In genomic region chr6:29953706-29954105, GRCh38 we compare ENCODE assay signal across 28 cellular contexts. TPM values are rescaled to one million over a fixed set of nuclear protein-coding genes. Genes with fewer than 3 reads are reported as not detected.
DNase-seq lines count a peak whose midpoint lies in the region; ATAC-seq and TF ChIP-seq lines count a peak whose summit lies in the region.
"Had no signal": no experiment of that assay in that cellular context is flagged by ENCODE, and none has a peak within 500 bp of the region (broad histone marks: within the 10 kb centered on the region; RNA-seq: fewer than 3 reads in every experiment).

No MANE protein-coding gene starts in this region.

- no peak for TF ChIP-seq CTCF in AG04450 (IDR thresholded peaks at IDR 0.05; ENCODE audit: low read depth, low read length)
- TF ChIP-seq CTCF in chondrocyte (IDR thresholded peaks at IDR 0.05): no peak
- no peak for TF ChIP-seq CTCF in osteoblast (IDR thresholded peaks at IDR 0.05; ENCODE audit: extremely low read depth, low read depth, low read length)

- peak overlapping the region; percentile 21 for H3K27ac ChIP-seq in AG04450 (ENCODE audit: low read depth, low read length)
- peak overlapping the region; percentile 45 for H3K27ac ChIP-seq in osteoblast (ENCODE audit: low read depth, low read length)
- H3K27ac ChIP-seq: ovary, testis had no signal

- H3K27me3 ChIP-seq in AG04450 (ENCODE audit: control insufficient read depth, insufficient read depth, low read length): no peaks in the 10 kb centered on the region
- H3K27me3 ChIP-seq in osteoblast (ENCODE audit: insufficient read depth, low read length): no peaks in the 10 kb centered on the region
- H3K27me3 ChIP-seq: ovary, testis had no signal

- H3K36me3 ChIP-seq in osteoblast (ENCODE audit: insufficient read depth, low read length): no peaks in the 10 kb centered on the region
- H3K36me3 ChIP-seq: HAP-1, ovary had no signal

- H3K27ac Mint-ChIP-seq in chondrocyte (ENCODE audit: unreplicated experiment): peak overlapping the region; percentile 37
- H3K27ac Mint-ChIP-seq: activated CD4-positive, alpha-beta T cell treated with anti-CD3 and anti-CD28 coated beads for 36 hours; activated naive CD8-positive, alpha-beta T cell; B cell; nephron progenitor cell; T-helper 17 cell had no signal

- peaks cover 4% of the 10 kb centered on the region; the same call in 1 of the 2 replicates for H3K9me3 ChIP-seq in AG04450 (ENCODE audit: control insufficient read depth, insufficient read depth, low read length)
- no peaks in the 10 kb centered on the region for H3K9me3 ChIP-seq in osteoblast (ENCODE audit: low read depth, low read length)
- H3K9me3 ChIP-seq: HAP-1, ovary, testis had no signal

- H2AFZ ChIP-seq in osteoblast (ENCODE audit: low read length): no peak overlapping the region

- CTCF ChIA-PET in AG04450 (lab: Charles Lee): no interaction called here

- no peaks in the 10 kb centered on the region for H3K27me3 Mint-ChIP-seq in chondrocyte (ENCODE audit: low read depth)
- H3K27me3 Mint-ChIP-seq: activated CD4-positive, alpha-beta T cell treated with anti-CD3 and anti-CD28 coated beads for 36 hours; activated naive CD8-positive, alpha-beta T cell; B cell; CD4-positive, alpha-beta memory T cell; T-helper 17 cell had no signal

- no peaks in the 10 kb centered on the region for H3K4me1 ChIP-seq in osteoblast (ENCODE audit: insufficient read depth, low read length)
- H3K4me1 ChIP-seq: HAP-1, testis had no signal

- H3K36me3 Mint-ChIP-seq in chondrocyte (ENCODE audit: low read depth): no peaks in the 10 kb centered on the region

- H3K4me2 ChIP-seq in osteoblast (ENCODE audit: insufficient read depth, low read length): no peak overlapping the region

- ATAC-seq in HG02588 (IDR thresholded peaks at IDR 0.05; ENCODE audit: unreplicated experiment): no peak
- ATAC-seq: activated CD4-positive, alpha-beta T cell treated with anti-CD3 and anti-CD28 coated beads for 36 hours; HepG2; stimulated activated naive CD8-positive, alpha-beta T cell treated with anti-CD3 and anti-CD28 coated beads, Interleukin-15, Interleukin-2, amounts not matched to agents 100 U/mL and 50 U/mL, for 24 hours; T-helper 17 cell had no signal

- H3K4me3 Mint-ChIP-seq in chondrocyte (ENCODE audit: unreplicated experiment): no peak overlapping the region
- H3K4me3 Mint-ChIP-seq: activated CD4-positive, alpha-beta T cell treated with anti-CD3 and anti-CD28 coated beads for 36 hours; activated naive CD8-positive, alpha-beta T cell; B cell; CD4-positive, alpha-beta memory T cell; nephron progenitor cell; T-helper 17 cell had no signal

- no peaks in the 10 kb centered on the region for H3K79me2 ChIP-seq in osteoblast (ENCODE audit: insufficient read depth, low read length)

- H4K20me1 ChIP-seq in osteoblast (ENCODE audit: insufficient read depth, low read length): no peaks in the 10 kb centered on the region

- DNase-seq in AG04450 (ENCODE audit: low read depth, low spot score): no peak
- peak; percentile 33 for DNase-seq in LHCN-M2 (ENCODE audit: low read depth)
- no peak for DNase-seq in chondrocyte (ENCODE audit: low spot score)
- no peak for DNase-seq in osteoblast (ENCODE audit: insufficient read length, low spot score, missing footprints)
- DNase-seq in OCI-M1 (lab: John Stamatoyannopoulos, UW): no peak
- no peak for DNase-seq in activated CD4-positive, alpha-beta T cell treated with anti-CD3 and anti-CD28 coated beads for 48 hours
- no peak for DNase-seq in activated T-cell treated with anti-CD3 and anti-CD28 coated beads, Interleukin-2, amount 50 U/mL, for 48 hours
- DNase-seq: activated CD4-positive, alpha-beta T cell treated with anti-CD3 and anti-CD28 coated beads for 36 hours; CD4-positive, alpha-beta memory T cell; DMS 273 treated with DMSO at 0.1 percent for 48 hours; hypothalamus; Kasumi-1; left colon; NCI-H1436 treated with DMSO at 0.1 percent for 48 hours; NCI-H526 treated with DMSO at 0.1 percent for 48 hours; nephron progenitor cell; ovary; retina; small intestine; stimulated activated CD4-positive, alpha-beta T cell treated with anti-CD3 and anti-CD28 coated beads, Interleukin-1b, Interleukin-23, amount 100 ng/mL, for 48 hours; stimulated activated naive CD8-positive, alpha-beta T cell treated with anti-CD3 and anti-CD28 coated beads, Interleukin-15, Interleukin-2, amounts not matched to agents 100 U/mL and 50 U/mL, for 24 hours; T-helper 17 cell; testis had no signal

- H3K4me3 ChIP-seq in AG04450 (ENCODE audit: low read depth, low read length) (no peak overlapping the region), osteoblast (ENCODE audit: insufficient read depth, low read length) (no peak overlapping the region)
- H3K4me3 ChIP-seq: HAP-1, ovary, testis had no signal

- no peaks in the 10 kb centered on the region for H3K9me3 Mint-ChIP-seq in chondrocyte (ENCODE audit: low read depth)
- H3K9me3 Mint-ChIP-seq: CD4-positive, alpha-beta memory T cell; nephron progenitor cell had no signal

- POLR2A ChIA-PET in AG04450 (lab: Yijun Ruan, JAX): interaction anchor here (2.5 kb wide), 1 partner anchor 11 kb away, joined by 12 read pairs; no protein-coding TSS in a partner anchor

- peaks cover 13% of the 10 kb centered on the region for H3K4me1 Mint-ChIP-seq in chondrocyte (ENCODE audit: low read depth)

RNA-seq across cellular contexts. Expression of gene HLA-A, which starts 11.4 kb away (rescaled TPM):
- polyA plus RNA-seq in AG04450 (2011; rRNA removed): 368 and 445 TPM in 2 replicates
- polyA minus RNA-seq in AG04450 (2011; rRNA and poly(A)+ RNA removed): 80.3 and 107 TPM in 2 replicates
- total RNA-seq in LHCN-M2 (2014; rRNA removed) (412 and 438 TPM in 2 replicates), chondrocyte (110 to 191 TPM (median 187 TPM) in 3 replicates), osteoblast (268 and 292 TPM in 2 replicates)
- 309 TPM for polyA plus RNA-seq in LHCN-M2 (2012)
